Comparison of ENCODE assay signal across 1 cellular context in genomic region chr12:55068416-55069010, GRCh38.
TF ChIP-seq lines count a peak whose summit lies in the region.

No MANE protein-coding gene starts in this region.

TF ChIP-seq in GM23338, 12 proteins besides CTCF, POLR2A, EP300 and RAD21 (continued from another document):
- TF ChIP-seq ZNF462 (CRISPR knock-in tag; IDR thresholded peaks at IDR 0.05) (no peak), JUNB (IDR thresholded peaks at IDR 0.05; ENCODE audit: unreplicated experiment) (no peak), EZH2 (IDR thresholded peaks at IDR 0.05; ENCODE audit: low read depth, unreplicated experiment) (no peak)
TF ChIP-seq in GM23338: peak in this region for 0.
